In the genomic region with DNA sequence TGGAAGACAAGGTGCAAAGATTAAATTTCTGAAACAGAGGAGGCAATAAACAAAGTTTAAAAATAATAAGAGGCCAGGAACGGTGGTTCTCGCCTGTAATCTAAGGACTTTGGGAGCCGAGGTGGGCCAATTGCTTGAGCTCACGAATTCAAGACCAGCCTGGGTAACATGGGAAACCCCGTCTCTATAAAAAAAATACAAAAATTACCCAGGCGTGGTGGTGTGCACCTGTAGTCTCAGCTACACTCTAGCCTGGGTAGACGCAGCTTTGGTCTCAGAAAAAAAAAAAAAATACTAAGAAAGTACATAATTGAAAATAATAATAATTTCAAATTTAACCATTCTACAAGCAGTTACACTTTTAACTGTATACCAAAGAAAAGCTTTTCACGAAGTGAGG, we compare ENCODE assay signal across 30 cellular contexts.
"Had no signal": no experiment of that assay in that cellular context is flagged by ENCODE, and none has a peak within 500 bp of the region (broad histone marks: within the 10 kb centered on the region; RNA-seq: fewer than 3 reads in every experiment).

No MANE protein-coding gene starts in this region.

- H3K4me3 Mint-ChIP-seq: activated CD4-positive, alpha-beta memory T cell treated with anti-CD3 and anti-CD28 coated beads, Interleukin-2, amount 10 ng/mL, durations not matched to agents 7 days and 5 days; activated CD4-positive, alpha-beta T cell treated with anti-CD3 and anti-CD28 coated beads, Interleukin-2, amount 10 ng/mL, durations not matched to agents 7 days and 5 days; activated naive CD4-positive, alpha-beta T cell treated with anti-CD3 and anti-CD28 coated beads, Interleukin-2, amount 10 ng/mL, durations not matched to agents 7 days and 5 days; activated naive CD8-positive, alpha-beta T cell treated with anti-CD3 and anti-CD28 coated beads, Interleukin-2, amount 10 ng/mL, durations not matched to agents 7 days and 5 days; activated T-cell treated with anti-CD3 and anti-CD28 coated beads, Interleukin-2, amount 50 U/mL, for 24 hours; activated T-cell treated with anti-CD3 and anti-CD28 coated beads, Interleukin-2, amount 50 U/mL, for 72 hours; brain; WTC11 had no signal

- H3K4me1 Mint-ChIP-seq: activated CD4-positive, alpha-beta memory T cell treated with anti-CD3 and anti-CD28 coated beads, Interleukin-2, amount 10 ng/mL, durations not matched to agents 7 days and 5 days; activated CD4-positive, alpha-beta T cell treated with anti-CD3 and anti-CD28 coated beads, Interleukin-2, amount 10 ng/mL, durations not matched to agents 7 days and 5 days; activated naive CD4-positive, alpha-beta T cell treated with anti-CD3 and anti-CD28 coated beads, Interleukin-2, amount 10 ng/mL, durations not matched to agents 7 days and 5 days; activated naive CD8-positive, alpha-beta T cell treated with anti-CD3 and anti-CD28 coated beads, Interleukin-2, amount 10 ng/mL, durations not matched to agents 7 days and 5 days; brain; WTC11 had no signal

- H3K27me3 Mint-ChIP-seq: activated CD4-positive, alpha-beta memory T cell treated with anti-CD3 and anti-CD28 coated beads, Interleukin-2, amount 10 ng/mL, durations not matched to agents 7 days and 5 days; activated CD4-positive, alpha-beta T cell treated with anti-CD3 and anti-CD28 coated beads, Interleukin-2, amount 10 ng/mL, durations not matched to agents 7 days and 5 days; activated naive CD4-positive, alpha-beta T cell treated with anti-CD3 and anti-CD28 coated beads, Interleukin-2, amount 10 ng/mL, durations not matched to agents 7 days and 5 days; activated naive CD8-positive, alpha-beta T cell treated with anti-CD3 and anti-CD28 coated beads, Interleukin-2, amount 10 ng/mL, durations not matched to agents 7 days and 5 days; activated T-cell treated with anti-CD3 and anti-CD28 coated beads, Interleukin-2, amount 50 U/mL, for 24 hours had no signal

- H3K4me1 ChIP-seq: ascending aorta, breast epithelium, colonic mucosa, esophagus squamous epithelium, gastroesophageal sphincter, heart right ventricle had no signal

- H3K4me3 ChIP-seq: ascending aorta, breast epithelium, cardiac muscle cell, colonic mucosa, esophagus squamous epithelium, gastroesophageal sphincter, heart right ventricle had no signal

- H3K36me3 ChIP-seq: ascending aorta, breast epithelium, cardiac muscle cell, colonic mucosa, esophagus squamous epithelium, gastroesophageal sphincter, heart right ventricle had no signal

- H3K27ac ChIP-seq: ascending aorta, breast epithelium, cardiac muscle cell, colonic mucosa, epithelial cell of prostate, esophagus squamous epithelium, gastroesophageal sphincter, heart right ventricle, VCaP had no signal

- ATAC-seq: activated naive CD4-positive, alpha-beta T cell treated with anti-CD3 and anti-CD28 coated beads, Interleukin-2, amount 50 U/mL, for 72 hours; activated T-cell treated with anti-CD3 and anti-CD28 coated beads, Interleukin-2, amount 50 U/mL, for 72 hours; gastroesophageal sphincter; heart right ventricle; WTC11 had no signal

- H3K9me3 ChIP-seq: ascending aorta, breast epithelium, colonic mucosa, esophagus squamous epithelium, gastroesophageal sphincter had no signal

- DNase-seq: activated CD4-positive, alpha-beta memory T cell treated with anti-CD3 and anti-CD28 coated beads, Interleukin-2, amount 10 ng/mL, durations not matched to agents 7 days and 5 days; activated CD4-positive, alpha-beta T cell treated with anti-CD3 and anti-CD28 coated beads for 1 hour; activated CD4-positive, alpha-beta T cell treated with anti-CD3 and anti-CD28 coated beads for 4 hours; activated CD4-positive, alpha-beta T cell treated with anti-CD3 and anti-CD28 coated beads, Interleukin-2, amount 10 ng/mL, durations not matched to agents 7 days and 5 days; activated CD4-positive, alpha-beta T cell treated with anti-CD3 and anti-CD28 coated beads, Interleukin-2, amount 50 U/mL, for 4 hours; activated CD8-positive, alpha-beta memory T cell treated with anti-CD3 and anti-CD28 coated beads, Interleukin-2, amount 50 U/mL, for 48 hours; activated gamma-delta T cell; activated naive CD4-positive, alpha-beta T cell; activated naive CD4-positive, alpha-beta T cell treated with anti-CD3 and anti-CD28 coated beads, Interleukin-2, amount 10 ng/mL, durations not matched to agents 7 days and 5 days; activated naive CD8-positive, alpha-beta T cell treated with anti-CD3 and anti-CD28 coated beads, Interleukin-2, amount 10 ng/mL, durations not matched to agents 7 days and 5 days; activated T-cell treated with anti-CD3 and anti-CD28 coated beads for 4 hours; activated T-cell treated with anti-CD3 and anti-CD28 coated beads, Interleukin-2, amount 50 U/mL, for 24 hours; activated T-cell treated with anti-CD3 and anti-CD28 coated beads, Interleukin-2, amount 50 U/mL, for 72 hours; central memory CD4-positive, alpha-beta T cell; cerebellar nuclear complex; colonic mucosa; effector CD8-positive, alpha-beta T cell; esophagus squamous epithelium; foreskin melanocyte; heart right ventricle; T-helper 2 cell had no signal

- H3K27me3 ChIP-seq: ascending aorta, breast epithelium, cardiac muscle cell, colonic mucosa, esophagus squamous epithelium, gastroesophageal sphincter, heart right ventricle had no signal

- H3K9me3 Mint-ChIP-seq: activated CD4-positive, alpha-beta T cell treated with anti-CD3 and anti-CD28 coated beads, Interleukin-2, amount 10 ng/mL, durations not matched to agents 7 days and 5 days; activated naive CD4-positive, alpha-beta T cell treated with anti-CD3 and anti-CD28 coated beads, Interleukin-2, amount 50 U/mL, for 72 hours; activated naive CD8-positive, alpha-beta T cell treated with anti-CD3 and anti-CD28 coated beads, Interleukin-2, amount 10 ng/mL, durations not matched to agents 7 days and 5 days; brain; WTC11 had no signal

- H3K27ac Mint-ChIP-seq: activated CD4-positive, alpha-beta memory T cell treated with anti-CD3 and anti-CD28 coated beads, Interleukin-2, amount 10 ng/mL, durations not matched to agents 7 days and 5 days; activated CD4-positive, alpha-beta T cell treated with anti-CD3 and anti-CD28 coated beads, Interleukin-2, amount 10 ng/mL, durations not matched to agents 7 days and 5 days; activated naive CD4-positive, alpha-beta T cell treated with anti-CD3 and anti-CD28 coated beads, Interleukin-2, amount 10 ng/mL, durations not matched to agents 7 days and 5 days; activated naive CD4-positive, alpha-beta T cell treated with anti-CD3 and anti-CD28 coated beads, Interleukin-2, amount 50 U/mL, for 72 hours; activated naive CD8-positive, alpha-beta T cell treated with anti-CD3 and anti-CD28 coated beads, Interleukin-2, amount 10 ng/mL, durations not matched to agents 7 days and 5 days; activated T-cell treated with anti-CD3 and anti-CD28 coated beads, Interleukin-2, amount 50 U/mL, for 24 hours; activated T-cell treated with anti-CD3 and anti-CD28 coated beads, Interleukin-2, amount 50 U/mL, for 72 hours; brain; WTC11 had no signal
